ENCODE assay signal across 21 cellular contexts in the genomic region with DNA sequence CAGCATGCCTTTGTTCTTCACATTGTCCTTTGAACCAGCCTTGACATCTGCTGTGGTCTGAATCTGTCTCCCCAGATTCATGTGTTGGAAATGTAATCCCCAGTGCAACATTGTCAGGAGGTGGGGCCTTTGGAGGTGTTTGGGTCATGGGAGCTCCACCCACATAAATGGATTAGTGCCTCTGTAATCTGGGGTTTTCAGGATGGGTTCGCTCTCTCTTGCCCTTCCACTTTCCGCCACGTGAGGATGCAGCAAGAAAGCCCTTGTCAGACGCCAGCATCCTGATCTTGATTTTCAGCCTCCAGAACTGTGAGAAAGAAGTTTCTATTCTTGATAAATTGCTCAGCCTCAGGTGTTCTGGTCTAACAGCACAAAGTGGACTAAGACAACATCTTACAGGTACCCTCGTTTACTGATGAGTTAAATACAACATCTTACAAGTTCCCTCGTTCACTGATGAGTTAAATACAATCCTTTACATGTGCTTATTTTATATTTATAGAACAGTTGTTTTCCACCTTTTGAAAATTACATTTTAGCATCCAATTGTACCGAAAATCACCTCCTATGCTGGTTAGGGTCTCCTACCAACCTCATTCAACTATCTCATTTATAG. TPM values are rescaled to one million over a fixed set of nuclear protein-coding genes. Genes with fewer than 3 reads are reported as not detected.
A peak's percentile ranks its signal among the peaks of the same experiment; 100 is the strongest.
DNase-seq lines count a peak whose midpoint lies in the region; ATAC-seq and TF ChIP-seq lines count a peak whose summit lies in the region.
"Had no signal": no experiment of that assay in that cellular context is flagged by ENCODE, and none has a peak within 500 bp of the region (broad histone marks: within the 10 kb centered on the region; RNA-seq: fewer than 3 reads in every experiment).

No MANE protein-coding gene starts in this region.

- peaks cover 27% of the 10 kb centered on the region for H3K27me3 Mint-ChIP-seq in H9 (ENCODE audit: low read depth)
- H3K27me3 Mint-ChIP-seq in WTC11 (ENCODE audit: low read depth): peaks cover 4% of the 10 kb centered on the region; the same call in 1 of the 2 replicates

- no peak overlapping the region for H3K18ac ChIP-seq in H9 (ENCODE audit: insufficient read length, low read depth, low read length)

- POLR2A ChIA-PET in WTC11 (lab: Charles Lee): no interaction called here

- H2BK20ac ChIP-seq in H9 (ENCODE audit: low read depth, low read length, poor library complexity, severe bottlenecking): no peak overlapping the region

- ATAC-seq in WTC11 (peak; percentile 83), GM21381 (IDR thresholded peaks at IDR 0.05; ENCODE audit: unreplicated experiment) (no peak)
- ATAC-seq: SK-N-SH treated with all-trans-retinoic acid at 6 μM for 48 hours had no signal

- no peak overlapping the region for H3K14ac ChIP-seq in H9 (ENCODE audit: insufficient read depth, low read length)

- H3K4me1 ChIP-seq in H9 (ENCODE audit: insufficient read depth, low read length): no peaks in the 10 kb centered on the region
- H3K4me1 ChIP-seq: A549, BE2C, HAP-1 had no signal

- H4K5ac ChIP-seq in H9 (ENCODE audit: insufficient read length, low read depth, low read length): no peak overlapping the region

- no peak overlapping the region for H3K4me2 ChIP-seq in H9 (ENCODE audit: insufficient read depth, insufficient read length, low read length)
- H3K4me2 ChIP-seq: A549 had no signal

- H3K4ac ChIP-seq in H9 (ENCODE audit: low read depth, low read length): no peak overlapping the region

- H3K27me3 ChIP-seq in H9 (ENCODE audit: insufficient read depth, low read length): no peaks in the 10 kb centered on the region
- H3K27me3 ChIP-seq: BE2C had no signal

- no peak overlapping the region for H2BK5ac ChIP-seq in H9 (ENCODE audit: insufficient read length, low read length)

- H2BK15ac ChIP-seq in H9 (ENCODE audit: low read depth, low read length): no peak overlapping the region

- peaks cover under 1% of the 10 kb centered on the region for H3K23me2 ChIP-seq in H9 (ENCODE audit: insufficient read length, low read depth, low read length, poor library complexity, severe bottlenecking)

- H3K4me1 Mint-ChIP-seq in H9: peaks cover 2% of the 10 kb centered on the region in 2 experiments
- H3K4me1 Mint-ChIP-seq in WTC11: peaks cover 3% of the 10 kb centered on the region

- H3K9me3 ChIP-seq in H9 (ENCODE audit: control insufficient read depth, low read depth, low read length): no peaks in the 10 kb centered on the region
- H3K9me3 ChIP-seq: A549, BE2C, HAP-1 had no signal

- no peaks in the 10 kb centered on the region for H3K79me1 ChIP-seq in H9 (ENCODE audit: insufficient read depth, low read depth, low read length, poor library complexity, severe bottlenecking)

- H3K27ac Mint-ChIP-seq in H9 (no peak overlapping the region), WTC11 (no peak overlapping the region)

- DNase-seq in H9 (peak; percentile 56), NCI-H82 treated with DMSO at 0.1 percent for 48 hours (lab: John Stamatoyannopoulos, UW; ENCODE audit: unreplicated experiment) (peak; percentile 72), WTC11 (ENCODE audit: low spot score) (no peak), islet precursor cell (peak; percentile 54), NCI-H1930 (lab: John Stamatoyannopoulos, UW) (no peak), mesenteric fat pad (ENCODE audit: low spot score) (no peak), AML-193 (lab: John Stamatoyannopoulos, UW) (no peak)
- DNase-seq: BE2C, DMS79, IMR-90, NCI-H1417 treated with DMSO at 0.1 percent for 48 hours, NCI-H187, NCI-H2107, NCI-H446 treated with DMSO at 0.1 percent for 48 hours, NCI-H69, SIG-M5 had no signal

- no peak overlapping the region for H3K9ac ChIP-seq in H9 (ENCODE audit: extremely low read depth, insufficient read length, low read length)

- no peak overlapping the region for H2AK5ac ChIP-seq in H9 (ENCODE audit: insufficient read length, low read length)

- H3K23ac ChIP-seq in H9 (ENCODE audit: insufficient read length, low read depth, low read length): no peak overlapping the region

- no peaks in the 10 kb centered on the region; a peak in 1 of 7 replicates for H3K36me3 Mint-ChIP-seq in H9 (ENCODE audit: insufficient read depth in 1 of 3, low read depth in 3 of 3)
- no peaks in the 10 kb centered on the region for H3K36me3 Mint-ChIP-seq in WTC11

- TF ChIP-seq CTCF in H9 (conservative IDR thresholded peaks at IDR 0.05): peak; percentile 39; the same call in 2 of the 3 replicates
- no peak for TF ChIP-seq CTCF in WTC11 (IDR thresholded peaks at IDR 0.05)

- no peaks in the 10 kb centered on the region for H4K20me1 ChIP-seq in H9 (ENCODE audit: control insufficient read depth, insufficient read depth, insufficient read length)

- no peak overlapping the region for H2BK12ac ChIP-seq in H9 (ENCODE audit: insufficient read length, low read depth, low read length)

- H3K27ac ChIP-seq in H9 (ENCODE audit: insufficient read length, low read depth, low read length): no peak overlapping the region
- H3K27ac ChIP-seq: A549 had no signal

- H3K4me3 Mint-ChIP-seq in H9 (no peak overlapping the region), WTC11 (no peak overlapping the region)

- H3K79me2 ChIP-seq in H9 (ENCODE audit: insufficient read depth, low read length): no peaks in the 10 kb centered on the region

- no peak overlapping the region for H3T11ph ChIP-seq in H9 (ENCODE audit: low read length)

- no peak overlapping the region for H2BK120ac ChIP-seq in H9 (ENCODE audit: low read depth, low read length, poor library complexity, severe bottlenecking)

- H2AFZ ChIP-seq in H9 (ENCODE audit: low read length): no peak overlapping the region

- H4K91ac ChIP-seq in H9 (ENCODE audit: insufficient read length, low read depth, low read length): no peak overlapping the region

- H3K56ac ChIP-seq in H9 (ENCODE audit: insufficient read length, low read depth, low read length): no peak overlapping the region

- CTCF ChIA-PET in WTC11 (lab: Charles Lee): interaction anchor here (0.7 to 2.0 kb wide), 3 partner anchors 41 to 56 kb away, joined by 3 to 10 read pairs (median 4); no protein-coding TSS in a partner anchor

- no peak overlapping the region for H4K8ac ChIP-seq in H9 (replicated peaks; ENCODE audit: insufficient read length, low read depth, low read length)

- WGBS in H9 (ENCODE audit: extremely low coverage, insufficient read length, low lambda C conversion rate): no CpG with 5 or more reads among the region's 7 CpGs

- H3K9me3 Mint-ChIP-seq in H9 (no peaks in the 10 kb centered on the region), WTC11 (no peaks in the 10 kb centered on the region)

TF ChIP-seq in WTC11, 78 proteins besides CTCF, POLR2A, EP300 and RAD21 (continues in another document):
- TF ChIP-seq, protein P1, sequence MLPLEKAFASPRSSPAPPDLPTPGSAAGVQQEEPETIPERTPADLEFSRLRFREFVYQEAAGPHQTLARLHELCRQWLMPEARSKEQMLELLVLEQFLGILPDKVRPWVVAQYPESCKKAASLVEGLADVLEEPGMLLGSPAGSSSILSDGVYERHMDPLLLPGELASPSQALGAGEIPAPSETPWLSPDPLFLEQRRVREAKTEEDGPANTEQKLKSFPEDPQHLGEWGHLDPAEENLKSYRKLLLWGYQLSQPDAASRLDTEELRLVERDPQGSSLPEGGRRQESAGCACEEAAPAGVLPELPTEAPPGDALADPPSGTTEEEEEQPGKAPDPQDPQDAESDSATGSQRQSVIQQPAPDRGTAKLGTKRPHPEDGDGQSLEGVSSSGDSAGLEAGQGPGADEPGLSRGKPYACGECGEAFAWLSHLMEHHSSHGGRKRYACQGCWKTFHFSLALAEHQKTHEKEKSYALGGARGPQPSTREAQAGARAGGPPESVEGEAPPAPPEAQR (CRISPR knock-in tag; IDR thresholded peaks at IDR 0.05): no peak
- TF ChIP-seq, protein P2, sequence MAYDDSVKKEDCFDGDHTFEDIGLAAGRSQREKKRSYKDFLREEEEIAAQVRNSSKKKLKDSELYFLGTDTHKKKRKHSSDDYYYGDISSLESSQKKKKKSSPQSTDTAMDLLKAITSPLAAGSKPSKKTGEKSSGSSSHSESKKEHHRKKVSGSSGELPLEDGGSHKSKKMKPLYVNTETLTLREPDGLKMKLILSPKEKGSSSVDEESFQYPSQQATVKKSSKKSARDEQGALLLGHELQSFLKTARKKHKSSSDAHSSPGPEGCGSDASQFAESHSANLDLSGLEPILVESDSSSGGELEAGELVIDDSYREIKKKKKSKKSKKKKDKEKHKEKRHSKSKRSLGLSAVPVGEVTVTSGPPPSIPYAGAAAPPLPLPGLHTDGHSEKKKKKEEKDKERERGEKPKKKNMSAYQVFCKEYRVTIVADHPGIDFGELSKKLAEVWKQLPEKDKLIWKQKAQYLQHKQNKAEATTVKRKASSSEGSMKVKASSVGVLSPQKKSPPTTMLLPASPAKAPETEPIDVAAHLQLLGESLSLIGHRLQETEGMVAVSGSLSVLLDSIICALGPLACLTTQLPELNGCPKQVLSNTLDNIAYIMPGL (CRISPR knock-in tag; IDR thresholded peaks at IDR 0.05): no peak
- TF ChIP-seq, protein P3, sequence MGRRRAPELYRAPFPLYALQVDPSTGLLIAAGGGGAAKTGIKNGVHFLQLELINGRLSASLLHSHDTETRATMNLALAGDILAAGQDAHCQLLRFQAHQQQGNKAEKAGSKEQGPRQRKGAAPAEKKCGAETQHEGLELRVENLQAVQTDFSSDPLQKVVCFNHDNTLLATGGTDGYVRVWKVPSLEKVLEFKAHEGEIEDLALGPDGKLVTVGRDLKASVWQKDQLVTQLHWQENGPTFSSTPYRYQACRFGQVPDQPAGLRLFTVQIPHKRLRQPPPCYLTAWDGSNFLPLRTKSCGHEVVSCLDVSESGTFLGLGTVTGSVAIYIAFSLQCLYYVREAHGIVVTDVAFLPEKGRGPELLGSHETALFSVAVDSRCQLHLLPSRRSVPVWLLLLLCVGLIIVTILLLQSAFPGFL (CRISPR knock-in tag; IDR thresholded peaks at IDR 0.05; ENCODE audit: borderline replicate concordance): no peak
- TF ChIP-seq ESRRA (CRISPR knock-in tag; IDR thresholded peaks at IDR 0.05; ENCODE audit: borderline replicate concordance) (no peak), KAT7 (CRISPR knock-in tag; IDR thresholded peaks at IDR 0.05; ENCODE audit: borderline replicate concordance) (no peak)
- TF ChIP-seq, protein P4, sequence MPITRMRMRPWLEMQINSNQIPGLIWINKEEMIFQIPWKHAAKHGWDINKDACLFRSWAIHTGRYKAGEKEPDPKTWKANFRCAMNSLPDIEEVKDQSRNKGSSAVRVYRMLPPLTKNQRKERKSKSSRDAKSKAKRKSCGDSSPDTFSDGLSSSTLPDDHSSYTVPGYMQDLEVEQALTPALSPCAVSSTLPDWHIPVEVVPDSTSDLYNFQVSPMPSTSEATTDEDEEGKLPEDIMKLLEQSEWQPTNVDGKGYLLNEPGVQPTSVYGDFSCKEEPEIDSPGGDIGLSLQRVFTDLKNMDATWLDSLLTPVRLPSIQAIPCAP (CRISPR knock-in tag; IDR thresholded peaks at IDR 0.05): no peak

RNA-seq across cellular contexts. Expression of gene RIMBP2, which starts 54.4 kb away (rescaled TPM):
- total RNA-seq in H9 (2021) (0.70 TPM in 2 replicates), WTC11 (2021) (1.3 to 2.6 TPM (median 1.5 TPM) in 3 replicates), mesenteric fat pad (1.1 TPM)
- total RNA-seq: IMR-90, MCF 10A had no signal

Comparison
In these comparisons a context has a peak if more than half of its experiments do, and no peak if none do; other contexts are left out.
1. DNase-seq: peak in H9 (single experiment), NCI-H82 treated with DMSO at 0.1 percent for 48 hours (single experiment) and islet precursor cell (single experiment); none in WTC11 (single experiment), NCI-H1930 (0 of 2), mesenteric fat pad (single experiment) and AML-193 (0 of 2).